ENCODE assay signal across 21 cellular contexts in genomic region chr3:127307431-127307830, GRCh38.
DNase-seq lines count a peak whose midpoint lies in the region; ATAC-seq and TF ChIP-seq lines count a peak whose summit lies in the region.
"Had no signal": no experiment of that assay in that cellular context is flagged by ENCODE, and none has a peak within 500 bp of the region (broad histone marks: within the 10 kb centered on the region; RNA-seq: fewer than 3 reads in every experiment).

No MANE protein-coding gene starts in this region.

- no peaks in the 10 kb centered on the region for H3K27me3 ChIP-seq in layer of hippocampus (ENCODE audit: control insufficient read depth, insufficient read depth, low read length)

- DNase-seq in Ammon's horn (ENCODE audit: low spot score): peak; percentile 51
- DNase-seq in GM12865 (ENCODE audit: low read depth): peak; percentile 43
- DNase-seq in NOMO-1 (lab: John Stamatoyannopoulos, UW; ENCODE audit: unreplicated experiment in 2 of 2): peak; percentile 51 to 55
- no peak for DNase-seq in NCI-H1436 (lab: John Stamatoyannopoulos, UW)
- DNase-seq in coronary artery (ENCODE audit: low spot score): no peak
- DNase-seq: ACHN; activated gamma-delta T cell treated with Interleukin-2 at 50 U/mL for 16 hours; activated naive CD8-positive, alpha-beta T cell treated with anti-CD3 and anti-CD28 coated beads, Interleukin-2, amount 50 U/mL, for 24 hours; activated T-cell treated with anti-CD3 and anti-CD28 coated beads, Interleukin-2, amount 50 U/mL, for 1 hour; kidney glomerular epithelial cell; NCI-H446 treated with DMSO at 0.1 percent for 48 hours; psoas muscle; stimulated activated CD4-positive, alpha-beta T cell treated with anti-CD3 and anti-CD28 coated beads, Interleukin-2, amount 100 ng/mL, for 24 hours had no signal

- H3K27ac ChIP-seq in layer of hippocampus (ENCODE audit: low read depth, low read length) (peak overlapping the region; percentile 30), coronary artery (no peak overlapping the region)
- H3K27ac ChIP-seq: C4-2B, psoas muscle, SJSA1 had no signal

- ATAC-seq in HG03135 (IDR thresholded peaks at IDR 0.05; ENCODE audit: unreplicated experiment): no peak
- ATAC-seq in GM18858 (IDR thresholded peaks at IDR 0.05; ENCODE audit: unreplicated experiment): no peak
- ATAC-seq: activated naive CD8-positive, alpha-beta T cell treated with anti-CD3 and anti-CD28 coated beads, Interleukin-2, amount 50 U/mL, for 24 hours; Panc1; psoas muscle had no signal

- H3K4me3 ChIP-seq in GM12865 (ENCODE audit: low read depth, low read length) (no peak overlapping the region), coronary artery (no peak overlapping the region)
- H3K4me3 ChIP-seq: GM23338, psoas muscle, SJSA1, skin epidermis had no signal

- TF ChIP-seq CTCF in GM12865 (IDR thresholded peaks at IDR 0.05; ENCODE audit: insufficient read depth, low read depth, low read length, missing control alignments): no peak
- TF ChIP-seq CTCF in coronary artery (IDR thresholded peaks at IDR 0.05): no peak

Comparison
In these comparisons a context has a peak if more than half of its experiments do, and no peak if none do; other contexts are left out.
1. DNase-seq: peak in Ammon's horn (single experiment), GM12865 (single experiment) and NOMO-1 (2 of 2); none in NCI-H1436 (single experiment) and coronary artery (single experiment).